ENCODE assay signal across 9 cellular contexts in genomic region chr1:201714542-201715276, GRCh38.
DNase-seq lines count a peak whose midpoint lies in the region; FAIRE-seq and TF ChIP-seq lines count a peak whose summit lies in the region.
"Had no signal": no experiment of that assay in that cellular context is flagged by ENCODE, and none has a peak within 500 bp of the region (broad histone marks: within the 10 kb centered on the region; RNA-seq: fewer than 3 reads in every experiment).

No MANE protein-coding gene starts in this region.

- H3K36me3 ChIP-seq in MG63 (peaks cover 71% of the 10 kb centered on the region), brain microvascular endothelial cell (replicated peaks) (peaks cover 58% of the 10 kb centered on the region), tibial nerve (peaks cover 0 to 13% (median 0%) of the 10 kb centered on the region in 3 donors)

- peak; percentile 92 for FAIRE-seq in A204.1 (lab: Jason Lieb, UNC)

- 33 to 35% methylated on average over 7 of the region's 7 CpGs for WGBS in tibial nerve, 2 donors

- no peak overlapping the region for H3K27ac Mint-ChIP-seq in activated T-cell treated with anti-CD3 and anti-CD28 coated beads, Interleukin-2, amount 50 U/mL, for 24 hours
- no peak overlapping the region for H3K27ac Mint-ChIP-seq in immature natural killer cell
- H3K27ac Mint-ChIP-seq: stimulated activated naive CD8-positive, alpha-beta T cell treated with anti-CD3 and anti-CD28 coated beads, Interleukin-15, Interleukin-2, amounts not matched to agents 100 ng/mL and 50 ng/mL, for 24 hours had no signal

- H3K4me3 ChIP-seq in MG63 (no peak overlapping the region), brain microvascular endothelial cell (ENCODE audit: low read depth, low read length) (no peak overlapping the region), tibial nerve (peak overlapping the region in 1 of 4 donors; percentile 5)

- TF ChIP-seq CTCF in brain microvascular endothelial cell (IDR thresholded peaks at IDR 0.05; ENCODE audit: low read depth, low read length, missing control alignments) (no peak), tibial nerve (IDR thresholded peaks at IDR 0.05) (no peak)

- peak in 1 of 2 donors; percentile 85 for TF ChIP-seq EP300 in tibial nerve (IDR thresholded peaks at IDR 0.05)

- H3K9me3 Mint-ChIP-seq in activated T-cell treated with anti-CD3 and anti-CD28 coated beads, Interleukin-2, amount 50 U/mL, for 24 hours, result no peaks in the 10 kb centered on the region
- no peaks in the 10 kb centered on the region for H3K9me3 Mint-ChIP-seq in immature natural killer cell
- H3K9me3 Mint-ChIP-seq: stimulated activated naive CD8-positive, alpha-beta T cell treated with anti-CD3 and anti-CD28 coated beads, Interleukin-15, Interleukin-2, amounts not matched to agents 100 ng/mL and 50 ng/mL, for 24 hours had no signal

- DNase-seq in MG63, result peak; percentile 100
- peak; percentile 99 for DNase-seq in brain microvascular endothelial cell
- peak; percentile 100 for DNase-seq in kidney tubule cell (ENCODE audit: low spot score)
- peak; percentile 73 to 86 for DNase-seq in tibial nerve (ENCODE audit: low spot score in 2 of 2)
- DNase-seq in NCI-H2196 (lab: John Stamatoyannopoulos, UW; ENCODE audit: unreplicated experiment), result no peak
- no peak for DNase-seq in activated T-cell treated with anti-CD3 and anti-CD28 coated beads, Interleukin-2, amount 50 U/mL, for 24 hours
- DNase-seq in immature natural killer cell, result no peak

- H3K36me3 Mint-ChIP-seq in activated T-cell treated with anti-CD3 and anti-CD28 coated beads, Interleukin-2, amount 50 U/mL, for 24 hours (ENCODE audit: low read depth), result no peaks in the 10 kb centered on the region
- no peaks in the 10 kb centered on the region for H3K36me3 Mint-ChIP-seq in immature natural killer cell

- in situ Hi-C loops in brain microvascular endothelial cell (cut with HindIII; ENCODE audit: low pct_ligation_motif_present, low sequenced_read_pairs), result no loop called here

- no peaks in the 10 kb centered on the region for H3K4me1 Mint-ChIP-seq in activated T-cell treated with anti-CD3 and anti-CD28 coated beads, Interleukin-2, amount 50 U/mL, for 24 hours (ENCODE audit: low read depth)
- H3K4me1 Mint-ChIP-seq in immature natural killer cell, result no peaks in the 10 kb centered on the region

- H3K27ac ChIP-seq in brain microvascular endothelial cell (peak overlapping the region; percentile 91), tibial nerve (peak overlapping the region; percentile 66 to 97 (median 84))

- H3K27me3 ChIP-seq in MG63 (no peaks in the 10 kb centered on the region), brain microvascular endothelial cell (replicated peaks) (no peaks in the 10 kb centered on the region), tibial nerve (no peaks in the 10 kb centered on the region)

- TF ChIP-seq POLR2A in tibial nerve (IDR thresholded peaks at IDR 0.05), result peak in 1 of 2 donors; percentile 18

- H3K4me3 Mint-ChIP-seq in activated T-cell treated with anti-CD3 and anti-CD28 coated beads, Interleukin-2, amount 50 U/mL, for 24 hours, result no peak overlapping the region
- no peak overlapping the region for H3K4me3 Mint-ChIP-seq in immature natural killer cell
- H3K4me3 Mint-ChIP-seq: stimulated activated naive CD8-positive, alpha-beta T cell treated with anti-CD3 and anti-CD28 coated beads, Interleukin-15, Interleukin-2, amounts not matched to agents 100 ng/mL and 50 ng/mL, for 24 hours had no signal

- no peaks in the 10 kb centered on the region for H3K9me3 ChIP-seq in MG63
- no peaks in the 10 kb centered on the region for H3K9me3 ChIP-seq in tibial nerve

- peaks cover 0 to 93% (median 76%) of the 10 kb centered on the region in 4 donors for H3K4me1 ChIP-seq in tibial nerve

- no peaks in the 10 kb centered on the region for H3K27me3 Mint-ChIP-seq in activated T-cell treated with anti-CD3 and anti-CD28 coated beads, Interleukin-2, amount 50 U/mL, for 24 hours
- peaks cover 0 to 2% (median 2%) of the 10 kb centered on the region in 3 donors for H3K27me3 Mint-ChIP-seq in immature natural killer cell (ENCODE audit: low read depth in 3 of 3)
- H3K27me3 Mint-ChIP-seq: stimulated activated naive CD8-positive, alpha-beta T cell treated with anti-CD3 and anti-CD28 coated beads, Interleukin-15, Interleukin-2, amounts not matched to agents 100 ng/mL and 50 ng/mL, for 24 hours had no signal

Comparison
In these comparisons a context has a peak if more than half of its experiments do, and no peak if none do; other contexts are left out.
1. DNase-seq: peak in MG63 (single experiment), brain microvascular endothelial cell (single experiment), kidney tubule cell (single experiment) and tibial nerve (2 of 2); none in NCI-H2196 (single experiment), activated T-cell treated with anti-CD3 and anti-CD28 coated beads, Interleukin-2, amount 50 U/mL, for 24 hours (single experiment) and immature natural killer cell (0 of 3).